1 cellular context compared by ENCODE assay signal in genomic region chr3:124850212-124850611, GRCh38.
TF ChIP-seq lines count a peak whose summit lies in the region.

No MANE protein-coding gene starts in this region.

TF ChIP-seq in IMR-90, 13 proteins besides CTCF, POLR2A, EP300 and RAD21:
- TF ChIP-seq FOS (IDR thresholded peaks at IDR 0.05; ENCODE audit: low read depth, low read length), result no peak
- no peak for TF ChIP-seq CHD1 (IDR thresholded peaks at IDR 0.05; ENCODE audit: low read depth, low read length)
- TF ChIP-seq ELK1 (IDR thresholded peaks at IDR 0.05; ENCODE audit: borderline replicate concordance, low read depth, low read length), result no peak
- TF ChIP-seq MXI1 (IDR thresholded peaks at IDR 0.05; ENCODE audit: borderline replicate concordance, low read depth, low read length), result no peak
- TF ChIP-seq MAZ (IDR thresholded peaks at IDR 0.05; ENCODE audit: borderline replicate concordance, low read depth, low read length), result no peak
